ENCODE assay signal across 8 cellular contexts in genomic region chr15:23687143-23687470, GRCh38. TPM values are rescaled to one million over a fixed set of nuclear protein-coding genes. Genes with fewer than 3 reads are reported as not detected.
A peak's percentile ranks its signal among the peaks of the same experiment; 100 is the strongest.
DNase-seq lines count a peak whose midpoint lies in the region; FAIRE-seq and TF ChIP-seq lines count a peak whose summit lies in the region.

Gene NDN (minus strand): TSS chr15:23687305. CDS start chr15:23687217, 88 bp downstream.

- H3K23ac ChIP-seq in H1 (ENCODE audit: insufficient read length) = no peak within 1 kb of the TSS

- H3K9ac ChIP-seq in H1 (replicated peaks in 1 of 4; ENCODE audit: extremely low read depth in 1 of 4, low read depth in 3 of 4, low read length in 3 of 4) = peak within 1 kb of the TSS in 1 of 4 experiments; percentile 22; a peak in 1 of 7 replicates

- no peak within 1 kb of the TSS for H3K14ac ChIP-seq in H1 (ENCODE audit: insufficient read length)

- H3K9me3 ChIP-seq in H1 (ENCODE audit: insufficient read depth in 2 of 2, low read depth in 1 of 2, low read length in 1 of 2) = peaks cover 16 to 70% of the 10 kb centered on the region in 2 experiments
- no peaks in the 10 kb centered on the region for H3K9me3 ChIP-seq in thyroid gland

- 0 out of 7 replicates have a peak, but pooled peaks cover 0 to 2% (median 0%) of the 10 kb centered on the region in 4 experiments for H3K4me1 ChIP-seq in H1 (replicated peaks in 1 of 4; ENCODE audit: control insufficient read depth in 3 of 4, insufficient read depth in 4 of 4, low read length in 3 of 4)
- no peaks in the 10 kb centered on the region for H3K4me1 ChIP-seq in thyroid gland

- H2BK120ac ChIP-seq in H1 (replicated peaks; ENCODE audit: low read depth, low read length) = peak within 1 kb of the TSS; percentile 26

- H3K27ac ChIP-seq in H1 (ENCODE audit: low read depth, low read length) (no peak within 1 kb of the TSS), thyroid gland (no peak within 1 kb of the TSS)

- TF ChIP-seq POLR2A in H1 (IDR thresholded peaks at IDR 0.05; ENCODE audit: control extremely low read depth in 1 of 2, low read depth in 2 of 2, low read length in 2 of 2) (no peak), thyroid gland (IDR thresholded peaks at IDR 0.05) (peak in 1 of 2 donors; percentile 43)

- H2BK15ac ChIP-seq in H1 (ENCODE audit: low read length) = no peak within 1 kb of the TSS

- H3K56ac ChIP-seq in H1 (replicated peaks; ENCODE audit: insufficient read length, low read depth, low read length) = no peak within 1 kb of the TSS

- no peak within 1 kb of the TSS for H2AFZ ChIP-seq in H1 (ENCODE audit: low read length)

- intact Hi-C loops in thyroid gland (cut with DNase I) = no loop called here

- H4K5ac ChIP-seq in H1 (ENCODE audit: insufficient read length, low read depth, low read length) = no peak within 1 kb of the TSS

- H4K91ac ChIP-seq in H1 (replicated peaks; ENCODE audit: insufficient read length, low read length) = no peak within 1 kb of the TSS

- TF ChIP-seq CTCF in H1 (IDR thresholded peaks at IDR 0.05; ENCODE audit: control extremely low read depth in 1 of 3, insufficient read depth in 1 of 3, low read depth in 1 of 3, low read length in 3 of 3) (no peak), thyroid gland (IDR thresholded peaks at IDR 0.05) (no peak)

- CTCF ChIA-PET in H1 (lab: Charles Lee; ENCODE audit: partially characterized antibody) = no interaction called here

- H2AK5ac ChIP-seq in H1 (ENCODE audit: low read depth, low read length) = no peak within 1 kb of the TSS

- FAIRE-seq in H1 (lab: Jason Lieb, UNC) (no peak), GM19239 (lab: Jason Lieb, UNC) (no peak)

- peak within 1 kb of the TSS; percentile 80; the same call in 1 of the 2 replicates for H4K8ac ChIP-seq in H1 (ENCODE audit: extremely low read depth, insufficient read depth, low read length)

- H2BK20ac ChIP-seq in H1 (ENCODE audit: low read length) = no peak within 1 kb of the TSS

- peaks cover 2% of the 10 kb centered on the region; the same call in 1 of the 2 replicates for H3K23me2 ChIP-seq in H1 (ENCODE audit: low read depth, low read length)

- H3K79me1 ChIP-seq in H1 (ENCODE audit: low read depth, low read length) = no peaks in the 10 kb centered on the region

- WGBS in H1 (ENCODE audit: extremely low coverage in 1 of 2, insufficient coverage in 1 of 2, insufficient read length in 1 of 2, insufficient replicate concordance in 2 of 2, low coverage in 1 of 2, low lambda C conversion rate in 2 of 2, missing lambda C conversion rate in 1 of 2), 2 experiments = 31% methylated on average over 19 of the region's 38 CpGs; no CpG with 5 or more reads in 1 of the 2 experiments
- 17 to 31% methylated on average over 14 to 22 of the region's 38 CpGs for WGBS in thyroid gland, 2 donors

- peak in 1 of 2 experiments; percentile 56; a peak in 1 of 3 replicates for TF ChIP-seq EP300 in H1 (IDR thresholded peaks at IDR 0.05; ENCODE audit: borderline replicate concordance in 1 of 2, low read depth in 2 of 2, low read length in 2 of 2)

- H2BK5ac ChIP-seq in H1 (ENCODE audit: low read depth, low read length) = no peak within 1 kb of the TSS

- peaks cover 0 to 2% of the 10 kb centered on the region in 2 experiments for H4K20me1 ChIP-seq in H1 (replicated peaks in 1 of 2; ENCODE audit: control insufficient read depth in 1 of 2, insufficient read depth in 2 of 2, low read length in 2 of 2)

- H3K4me2 ChIP-seq in H1 (ENCODE audit: insufficient read depth in 1 of 2, low read depth in 2 of 2, low read length in 2 of 2) = peak within 1 kb of the TSS; percentile 67 to 76

- H3K79me2 ChIP-seq in H1 (ENCODE audit: control insufficient read depth in 1 of 2, insufficient read depth in 2 of 2, low read length in 2 of 2) = no peaks in the 10 kb centered on the region

- H3K4ac ChIP-seq in H1 (replicated peaks; ENCODE audit: insufficient read length, low read depth, low read length) = no peak within 1 kb of the TSS

- H3K4me3 ChIP-seq in H1 (ENCODE audit: extremely low read depth in 1 of 4, insufficient read depth in 2 of 4, low read depth in 3 of 4, low read length in 4 of 4) = peak within 1 kb of the TSS; percentile 52 to 65 (median 56)
- peak within 1 kb of the TSS in 2 of 3 donors; percentile 36 to 53 for H3K4me3 ChIP-seq in thyroid gland (replicated peaks in 1 of 3)

- H3K27me3 ChIP-seq in H1 (replicated peaks in 1 of 4; ENCODE audit: control insufficient read depth in 3 of 4, extremely low read depth in 1 of 4, insufficient read depth in 3 of 4, low read length in 3 of 4) (peaks cover 0 to 3% (median 0%) of the 10 kb centered on the region in 4 experiments; a peak in 1 of 7 replicates), thyroid gland (no peaks in the 10 kb centered on the region)

- H3K36me3 ChIP-seq in H1 (ENCODE audit: control insufficient read depth in 2 of 4, insufficient read depth in 4 of 4, low read length in 3 of 4) (no peaks in the 10 kb centered on the region), thyroid gland (no peaks in the 10 kb centered on the region)

- no peak for TF ChIP-seq RAD21 in H1 (IDR thresholded peaks at IDR 0.05 in 1 of 2, conservative IDR thresholded peaks at IDR 0.05 in 1 of 2; ENCODE audit: low read depth in 2 of 2, low read length in 2 of 2)

- no peak within 1 kb of the TSS for H2BK12ac ChIP-seq in H1 (ENCODE audit: low read depth, low read length)

- H3K18ac ChIP-seq in H1 (ENCODE audit: extremely low read depth, low read length) = no peak within 1 kb of the TSS

- POLR2A ChIA-PET in H1 (lab: Charles Lee; ENCODE audit: partially characterized antibody) = interaction anchor here (0.5 to 1.3 kb wide), 2 partner anchors 74 to 236 kb away, joined by 3 read pairs; no protein-coding TSS in a partner anchor

- peak; percentile 17 to 19 for DNase-seq in activated T-cell treated with anti-CD3 and anti-CD28 coated beads, Interleukin-2, amount 50 U/mL, for 48 hours
- no peak for DNase-seq in activated T-cell treated with anti-CD3 and anti-CD28 coated beads for 4 hours
- peak in 1 of 2 experiments; percentile 70 for DNase-seq in H1 (ENCODE audit: low read depth in 1 of 2, low spot score in 2 of 2)
- DNase-seq in medulla oblongata (ENCODE audit: extremely low spot score) = peak; percentile 14
- peak; percentile 50 to 61 for DNase-seq in thyroid gland
- DNase-seq in GM19239 (ENCODE audit: insufficient read length, low spot score) = no peak
- no peak for DNase-seq in KG1 (lab: John Stamatoyannopoulos, UW)
- DNase-seq in LoVo (ENCODE audit: low spot score) = no peak

TF ChIP-seq in H1, 55 proteins besides CTCF, POLR2A, EP300 and RAD21:
- TF ChIP-seq TAF1 (IDR thresholded peaks at IDR 0.05; ENCODE audit: low read depth, low read length) (peak; percentile 49; the same call in 1 of the 2 replicates), NRF1 (IDR thresholded peaks at IDR 0.05; ENCODE audit: low read depth, low read length) (peak; percentile 42), KDM1A (IDR thresholded peaks at IDR 0.05; ENCODE audit: borderline replicate concordance, low read length) (no peak), TEAD4 (IDR thresholded peaks at IDR 0.05; ENCODE audit: low read depth, low read length) (peak; percentile 85)

RNA-seq across cellular contexts. Expression of gene NDN, which starts in this region (rescaled TPM):
- 27.4 and 29.4 TPM in 2 replicates for total RNA-seq in H1 (2021; fragmentation: NEBNext Ultra II Directional; extraction: Animal tissue kit (Norgen Biotek cat#: 25700))
- polyA plus RNA-seq in H1 (2011; rRNA removed) = 39.3 and 40.9 TPM in 2 replicates
- polyA plus RNA-seq in H1 (2011; cell fraction: cytosol; rRNA removed) = 42.3 TPM
- 23.0 TPM for polyA plus RNA-seq in H1 (2011; cell fraction: nucleus; rRNA removed)
- 28.4 to 29.7 TPM (median 29.0 TPM) in 4 replicates for polyA plus RNA-seq in H1 (2012, experiment 1 of 2)
- polyA plus RNA-seq in H1 (2012, experiment 2 of 2) = 39.3 TPM
- 29.3 TPM for polyA plus RNA-seq in H1 (2013, experiment 1 of 2)
- polyA plus RNA-seq in H1 (2013, experiment 2 of 2) = 32.5 TPM
- 6.1 and 8.6 TPM in 2 replicates for polyA minus RNA-seq in H1 (2011; rRNA and poly(A)+ RNA removed)
- polyA minus RNA-seq in H1 (2011; cell fraction: cytosol; rRNA and poly(A)+ RNA removed) = 13.2 TPM
- polyA minus RNA-seq in H1 (2011; cell fraction: nucleus; rRNA and poly(A)+ RNA removed) = 8.3 TPM
- 10 to 100 TPM; 34.2 to 60.2 (median 46.6) TPM for total RNA-seq in thyroid gland

Comparison
In these comparisons a context has a peak if more than half of its experiments do, and no peak if none do; other contexts are left out.
1. DNase-seq: peak in activated T-cell treated with anti-CD3 and anti-CD28 coated beads, Interleukin-2, amount 50 U/mL, for 48 hours (2 of 2), medulla oblongata (single experiment) and thyroid gland (2 of 2); none in activated T-cell treated with anti-CD3 and anti-CD28 coated beads for 4 hours (single experiment), GM19239 (single experiment), KG1 (single experiment) and LoVo (single experiment).